In genomic region chr9:117487555-117488175, GRCh38 we compare ENCODE assay signal across 1 cellular context.
A peak's percentile ranks its signal among the peaks of the same experiment; 100 is the strongest.
TF ChIP-seq lines count a peak whose summit lies in the region.

No MANE protein-coding gene starts in this region.

TF ChIP-seq in HepG2, 621 proteins besides CTCF, POLR2A, EP300 and RAD21 (continued from another document and continues in another):
- TF ChIP-seq ZNF407 (CRISPR knock-in tag; IDR thresholded peaks at IDR 0.05; ENCODE audit: not compliant biosample characterization) (no peak), SP5 (CRISPR knock-in tag; IDR thresholded peaks at IDR 0.05; ENCODE audit: borderline replicate concordance, low read depth) (no peak), IKZF1 (IDR thresholded peaks at IDR 0.05) (no peak), ARNT2 (CRISPR knock-in tag; IDR thresholded peaks at IDR 0.05; ENCODE audit: low read depth) (0 out of 2 replicates have a peak, but pooled peaks have one; percentile 40), POGZ (CRISPR knock-in tag; IDR thresholded peaks at IDR 0.05) (peak; percentile 93), ZBTB7A (CRISPR knock-in tag; IDR thresholded peaks at IDR 0.05) (no peak), ZNF101 (CRISPR knock-in tag; IDR thresholded peaks at IDR 0.05; ENCODE audit: borderline replicate concordance, low read depth) (no peak), ELK4 (CRISPR knock-in tag; IDR thresholded peaks at IDR 0.05; ENCODE audit: borderline replicate concordance) (no peak), ZBTB33 (CRISPR knock-in tag; IDR thresholded peaks at IDR 0.05) (no peak), ZNF678 (CRISPR knock-in tag; IDR thresholded peaks at IDR 0.05) (0 out of 2 replicates have a peak, but pooled peaks have one; percentile 44), ZBTB37 (CRISPR knock-in tag; IDR thresholded peaks at IDR 0.05) (no peak), ZNF598 (CRISPR knock-in tag; IDR thresholded peaks at IDR 0.05; ENCODE audit: borderline replicate concordance) (peak; percentile 91), JDP2 (CRISPR knock-in tag; IDR thresholded peaks at IDR 0.05; ENCODE audit: borderline replicate concordance) (no peak), NKX3-1 (CRISPR knock-in tag; IDR thresholded peaks at IDR 0.05) (no peak), ZNF740 (CRISPR knock-in tag; IDR thresholded peaks at IDR 0.05) (no peak), ZFY (CRISPR knock-in tag; IDR thresholded peaks at IDR 0.05) (peak; percentile 72), FIP1L1 (IDR thresholded peaks at IDR 0.05; ENCODE audit: borderline replicate concordance, insufficient read depth, low read depth, low read length) (no peak), PLRG1 (conservative IDR thresholded peaks at IDR 0.05) (no peak), IRF9 (CRISPR knock-in tag; IDR thresholded peaks at IDR 0.05; ENCODE audit: borderline replicate concordance) (peak; percentile 70; the same call in 1 of the 2 replicates), ZNF569 (CRISPR knock-in tag; IDR thresholded peaks at IDR 0.05; ENCODE audit: borderline replicate concordance) (no peak), HNRNPUL1 (IDR thresholded peaks at IDR 0.05; ENCODE audit: low read depth, low read length) (no peak), ISL2 (CRISPR knock-in tag; IDR thresholded peaks at IDR 0.05) (peak; percentile 82), PAX8 (CRISPR knock-in tag; IDR thresholded peaks at IDR 0.05; ENCODE audit: borderline replicate concordance) (no peak), ZKSCAN5 (CRISPR knock-in tag; IDR thresholded peaks at IDR 0.05) (no peak), KLF15 (CRISPR knock-in tag; IDR thresholded peaks at IDR 0.05; ENCODE audit: borderline replicate concordance) (no peak), ZNF451 (CRISPR knock-in tag; IDR thresholded peaks at IDR 0.05) (no peak), MAFK (conservative IDR thresholded peaks at IDR 0.05 in 1 of 2, IDR thresholded peaks at IDR 0.05 in 1 of 2; ENCODE audit: low read length in 2 of 2) (no peak), PHF21A (CRISPR knock-in tag; IDR thresholded peaks at IDR 0.05) (peak; percentile 60; the same call in 1 of the 2 replicates), NFE2L1 (CRISPR knock-in tag; IDR thresholded peaks at IDR 0.05; ENCODE audit: borderline replicate concordance) (no peak), ZSCAN25 (CRISPR knock-in tag; IDR thresholded peaks at IDR 0.05) (no peak), ETS1 (CRISPR knock-in tag; IDR thresholded peaks at IDR 0.05) (no peak), ZNF354B (CRISPR knock-in tag; IDR thresholded peaks at IDR 0.05) (no peak), CERS6 (CRISPR knock-in tag; IDR thresholded peaks at IDR 0.05) (no peak), ZBTB34 (CRISPR knock-in tag; IDR thresholded peaks at IDR 0.05) (no peak; the same call in 1 of the 2 replicates), SIN3B (IDR thresholded peaks at IDR 0.05; ENCODE audit: low read length) (no peak), AGO2 (optimal IDR thresholded peaks at IDR 0.05; ENCODE audit: low read depth, low read length) (no peak), SOX6 (IDR thresholded peaks at IDR 0.05) (no peak), SOX6 (CRISPR knock-in tag; IDR thresholded peaks at IDR 0.05) (peak; percentile 79), ZNF33B (CRISPR knock-in tag; IDR thresholded peaks at IDR 0.05) (no peak), EZH2 (conservative IDR thresholded peaks at IDR 0.05; ENCODE audit: low read depth, low read length) (no peak), NCOA1 (CRISPR knock-in tag; IDR thresholded peaks at IDR 0.05) (no peak), ZNF580 (CRISPR knock-in tag; IDR thresholded peaks at IDR 0.05; ENCODE audit: borderline replicate concordance, low read depth) (peak; percentile 31; the same call in 1 of the 2 replicates), SNAPC5 (CRISPR knock-in tag; IDR thresholded peaks at IDR 0.05; ENCODE audit: borderline replicate concordance) (no peak), ZNF234 (CRISPR knock-in tag; conservative IDR thresholded peaks at IDR 0.05) (no peak), ZNF781 (CRISPR knock-in tag; IDR thresholded peaks at IDR 0.05; ENCODE audit: borderline replicate concordance, not compliant biosample characterization) (peak; percentile 22), PHF5A (CRISPR knock-in tag; IDR thresholded peaks at IDR 0.05; ENCODE audit: low read depth, unreplicated experiment) (no peak), ZNF543 (CRISPR knock-in tag; IDR thresholded peaks at IDR 0.05) (peak; percentile 82), MYNN (CRISPR knock-in tag; IDR thresholded peaks at IDR 0.05; ENCODE audit: low read depth) (no peak), ZNF749 (CRISPR knock-in tag; IDR thresholded peaks at IDR 0.05; ENCODE audit: borderline replicate concordance) (no peak), ZNF138 (CRISPR knock-in tag; IDR thresholded peaks at IDR 0.05; ENCODE audit: low read depth) (no peak), ERF (CRISPR knock-in tag; IDR thresholded peaks at IDR 0.05) (peak; percentile 65; the same call in 1 of the 2 replicates)
